Comparison of ENCODE assay signal across 8 cellular contexts in the genomic region with DNA sequence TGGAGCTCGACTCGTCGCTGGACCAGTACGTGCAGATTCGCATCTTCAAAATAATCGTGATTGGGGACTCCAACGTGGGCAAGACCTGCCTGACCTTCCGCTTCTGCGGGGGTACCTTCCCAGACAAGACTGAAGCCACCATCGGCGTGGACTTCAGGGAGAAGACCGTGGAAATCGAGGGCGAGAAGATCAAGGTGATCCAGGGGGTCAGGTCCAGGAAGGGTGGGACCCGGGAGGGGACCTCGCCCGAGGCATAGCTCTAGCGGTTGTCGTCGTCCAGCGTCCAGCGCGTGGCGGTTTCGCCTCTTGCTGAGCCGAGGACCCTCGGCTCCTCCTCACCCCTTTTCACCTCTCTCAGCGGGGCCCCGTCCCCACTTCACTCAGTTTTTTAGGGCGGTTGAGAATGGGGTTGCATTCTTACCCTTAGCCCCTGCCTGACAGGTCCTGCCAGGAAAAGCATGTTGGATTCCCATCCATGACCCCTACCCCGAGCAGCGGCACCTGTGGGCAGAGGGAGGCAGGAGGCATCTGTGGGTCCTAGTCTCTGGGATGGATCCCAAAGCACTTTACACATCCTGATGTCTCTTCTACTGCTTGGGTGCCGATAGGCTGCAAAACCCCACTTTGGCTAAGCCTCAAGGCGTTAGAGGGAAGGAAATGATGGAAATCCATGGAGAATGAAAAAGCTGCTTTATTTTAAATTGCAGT. TPM values are rescaled to one million over a fixed set of nuclear protein-coding genes. Genes with fewer than 3 reads are reported as not detected.
DNase-seq lines count a peak whose midpoint lies in the region; ATAC-seq and TF ChIP-seq lines count a peak whose summit lies in the region.

No MANE protein-coding gene starts in this region.

- no peaks in the 10 kb centered on the region for H3K9me3 ChIP-seq in mucosa of stomach (ENCODE audit: control insufficient read depth, low read length)

- ATAC-seq in GM18519 (IDR thresholded peaks at IDR 0.05; ENCODE audit: low FRiP score, unreplicated experiment) (no peak), HG02610 (IDR thresholded peaks at IDR 0.05; ENCODE audit: unreplicated experiment) (no peak)

- peak overlapping the region; percentile 72; the same call in 1 of the 2 replicates for H3K4me3 Mint-ChIP-seq in HFFc6

- DNase-seq in HFFc6 (no peak), cardiac fibroblast (ENCODE audit: low read depth in 2 of 2) (no peak), AML-193 (lab: John Stamatoyannopoulos, UW) (no peak), NOMO-1 (lab: John Stamatoyannopoulos, UW; ENCODE audit: unreplicated experiment in 2 of 2) (no peak)

- no peaks in the 10 kb centered on the region for H3K27me3 Mint-ChIP-seq in HFFc6 (ENCODE audit: insufficient read depth)

- TF ChIP-seq CTCF in HFFc6 (IDR thresholded peaks at IDR 0.05): no peak
- TF ChIP-seq CTCF in cardiac fibroblast (IDR thresholded peaks at IDR 0.05; ENCODE audit: low read depth, low read length): no peak

- H3K27me3 ChIP-seq in ACC112 (ENCODE audit: insufficient read depth, low read length) (no peaks in the 10 kb centered on the region), mucosa of stomach (ENCODE audit: control insufficient read depth, insufficient read depth, low read length) (peaks cover 8% of the 10 kb centered on the region)

- H3K36me3 ChIP-seq in ACC112 (ENCODE audit: insufficient read depth, low read length) (no peaks in the 10 kb centered on the region), mucosa of stomach (ENCODE audit: control insufficient read depth, insufficient read depth, low read length) (no peaks in the 10 kb centered on the region)

- H3K79me2 ChIP-seq in ACC112 (ENCODE audit: control insufficient read depth, insufficient read depth, low read length, unreplicated experiment): no peaks in the 10 kb centered on the region

- peaks cover 23% of the 10 kb centered on the region for H3K4me1 ChIP-seq in ACC112 (ENCODE audit: control insufficient read depth, insufficient read depth, low read length, unreplicated experiment)
- peaks cover 3% of the 10 kb centered on the region for H3K4me1 ChIP-seq in mucosa of stomach (ENCODE audit: control insufficient read depth, insufficient read depth, low read length)

- H3K36me3 Mint-ChIP-seq in HFFc6 (ENCODE audit: low read depth): no peaks in the 10 kb centered on the region

- no peaks in the 10 kb centered on the region for H3K9me3 Mint-ChIP-seq in HFFc6

- peak overlapping the region; percentile 51 for H2AFZ ChIP-seq in ACC112 (ENCODE audit: low read length, unreplicated experiment)

- H3K4me1 Mint-ChIP-seq in HFFc6 (ENCODE audit: low read depth): peaks cover 31% of the 10 kb centered on the region

- H3K9ac ChIP-seq in mucosa of stomach (ENCODE audit: low read length): peak overlapping the region; percentile 34

- no peak overlapping the region for H3K27ac ChIP-seq in ACC112 (ENCODE audit: low read depth, low read length)

- H3K4me3 ChIP-seq in ACC112 (ENCODE audit: low read depth, low read length): peak overlapping the region; percentile 71
- peak overlapping the region; percentile 43 to 48 for H3K4me3 ChIP-seq in cardiac fibroblast (replicated peaks in 1 of 2; ENCODE audit: low read depth in 2 of 2, low read length in 2 of 2)
- H3K4me3 ChIP-seq in mucosa of stomach (ENCODE audit: low read length): no peak overlapping the region

- H3K27ac Mint-ChIP-seq in HFFc6: peak overlapping the region; percentile 91

RNA-seq across cellular contexts. Expression of a gene that starts 0.5 kb away (rescaled TPM):
- total RNA-seq in HFFc6 (2021; fragmentation: NEBNext Ultra II Directional; extraction: Animal tissue kit (Norgen Biotek cat#: 25700)): under 1 TPM; 0.17 to 0.66 (median 0.44) TPM

RNA-seq across cellular contexts. Expression of a gene that starts 6.6 kb away (rescaled TPM):
- 10 to 100 TPM; 31.9 to 39.5 (median 33.8) TPM for total RNA-seq in HFFc6 (2021; fragmentation: NEBNext Ultra II Directional; extraction: Animal tissue kit (Norgen Biotek cat#: 25700))
